8 cellular contexts compared by ENCODE assay signal in the genomic region with DNA sequence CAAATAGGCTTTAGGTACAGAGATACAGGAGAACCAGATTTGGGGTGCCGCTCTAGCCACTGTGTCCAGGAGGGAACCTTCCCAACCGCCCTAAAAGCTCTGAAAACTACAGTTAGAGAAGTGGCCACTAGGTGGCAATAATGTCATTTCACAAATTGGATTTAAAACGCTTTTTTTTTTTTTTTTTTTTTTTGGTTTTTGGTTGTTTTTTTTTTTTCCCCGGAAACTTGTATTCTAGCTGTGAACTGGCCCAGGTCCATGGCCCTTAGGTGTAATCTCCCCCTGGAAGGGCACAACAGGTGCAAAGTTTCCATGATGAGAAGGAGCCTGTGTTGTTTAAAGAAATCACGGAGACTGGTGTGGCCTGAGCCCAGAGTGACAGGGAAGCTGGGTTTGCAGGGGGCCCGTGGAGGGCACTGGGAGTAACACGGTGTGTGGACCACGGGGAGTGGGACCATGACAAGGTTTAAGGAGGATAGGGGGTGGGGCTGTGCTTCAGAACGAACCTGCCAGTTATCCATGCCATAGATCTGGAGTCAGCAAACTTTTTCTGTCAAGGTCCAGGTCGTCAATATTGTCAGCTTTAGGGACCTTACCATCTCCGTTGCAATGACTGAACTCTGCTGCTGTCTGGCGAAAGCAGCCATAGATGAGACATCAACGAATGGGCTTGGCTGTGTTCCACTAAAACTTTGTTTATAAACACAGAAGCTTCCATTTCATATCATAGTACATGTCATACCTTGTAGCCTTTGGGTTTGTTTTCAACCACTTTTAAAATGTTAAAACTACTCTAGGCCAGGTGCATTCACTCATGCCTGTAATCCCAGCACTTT. TPM values are rescaled to one million over a fixed set of nuclear protein-coding genes. Genes with fewer than 3 reads are reported as not detected.
DNase-seq lines count a peak whose midpoint lies in the region; ATAC-seq and TF ChIP-seq lines count a peak whose summit lies in the region.

No MANE protein-coding gene starts in this region.

- H3K9me3 ChIP-seq in parathyroid adenoma (ENCODE audit: control insufficient read depth, low read length) = no peaks in the 10 kb centered on the region

- H3K36me3 Mint-ChIP-seq in GM23338 (ENCODE audit: low read depth) = no peaks in the 10 kb centered on the region
- H3K36me3 Mint-ChIP-seq in activated CD8-positive, alpha-beta T cell treated with anti-CD3 and anti-CD28 coated beads for 36 hours (ENCODE audit: low read depth) = no peaks in the 10 kb centered on the region

- ATAC-seq in GM23338 (peak; percentile 93), HG03520 (IDR thresholded peaks at IDR 0.05; ENCODE audit: unreplicated experiment) (no peak)
- ATAC-seq in activated CD8-positive, alpha-beta T cell treated with anti-CD3 and anti-CD28 coated beads for 36 hours = peak; percentile 60

- TF ChIP-seq CTCF in GM23338 (conservative IDR thresholded peaks at IDR 0.05; ENCODE audit: low read depth in 2 of 2) = peak; percentile 61 to 62
- peak; percentile 77 for TF ChIP-seq CTCF in activated CD8-positive, alpha-beta T cell treated with anti-CD3 and anti-CD28 coated beads for 36 hours (IDR thresholded peaks at IDR 0.05)
- TF ChIP-seq CTCF in fibroblast of villous mesenchyme (IDR thresholded peaks at IDR 0.05; ENCODE audit: insufficient read depth, low read depth, low read length) = peak; percentile 68
- TF ChIP-seq CTCF in parathyroid adenoma (IDR thresholded peaks at IDR 0.05) = peak; percentile 81

- H3K4me1 Mint-ChIP-seq in GM23338 = no peaks in the 10 kb centered on the region
- peaks cover 4% of the 10 kb centered on the region for H3K4me1 Mint-ChIP-seq in activated CD8-positive, alpha-beta T cell treated with anti-CD3 and anti-CD28 coated beads for 36 hours (ENCODE audit: low read depth)

- no peaks in the 10 kb centered on the region for H4K20me1 ChIP-seq in GM23338 (replicated peaks; ENCODE audit: insufficient read depth)

- no peaks in the 10 kb centered on the region for H3F3A ChIP-seq in GM23338 (replicated peaks; ENCODE audit: low read depth)

- H3K4me1 ChIP-seq in GM23338 (ENCODE audit: insufficient read depth) = no peaks in the 10 kb centered on the region
- peaks cover 5% of the 10 kb centered on the region for H3K4me1 ChIP-seq in parathyroid adenoma

- peaks cover 5% of the 10 kb centered on the region for H3K27me3 Mint-ChIP-seq in GM23338 (ENCODE audit: insufficient read depth, low read depth, poor library complexity)
- H3K27me3 Mint-ChIP-seq in activated CD8-positive, alpha-beta T cell treated with anti-CD3 and anti-CD28 coated beads for 36 hours = peaks cover 8% of the 10 kb centered on the region

- H3K79me2 ChIP-seq in GM23338 (replicated peaks; ENCODE audit: insufficient read depth) (no peaks in the 10 kb centered on the region), parathyroid adenoma (no peaks in the 10 kb centered on the region)

- H3K9me2 ChIP-seq in GM23338 (ENCODE audit: insufficient read depth) = no peaks in the 10 kb centered on the region

- CTCF ChIA-PET in activated CD8-positive, alpha-beta T cell treated with anti-CD3 and anti-CD28 coated beads for 36 hours (lab: Charles Lee) = interaction anchor here (0.8 to 5.7 kb wide), 19 partner anchors 8 to 327 kb away, joined by 3 to 66 read pairs (median 4); partner anchors contain the start of genes AKAP8L and SYDE1

- peak; percentile 25 for DNase-seq in Ammon's horn (ENCODE audit: low spot score)
- peak; percentile 91 for DNase-seq in GM23338 (ENCODE audit: low spot score)
- peak; percentile 54 for DNase-seq in NCI-H460 (ENCODE audit: extremely low read depth, low read depth)
- DNase-seq in activated CD8-positive, alpha-beta T cell treated with anti-CD3 and anti-CD28 coated beads for 36 hours = peak; percentile 60
- DNase-seq in fibroblast of villous mesenchyme (ENCODE audit: low read depth) = peak; percentile 77
- no peak for DNase-seq in NCI-H187 treated with DMSO at 0.1 percent for 48 hours (lab: John Stamatoyannopoulos, UW)

- H3K4me2 ChIP-seq in GM23338 (no peak overlapping the region), parathyroid adenoma (ENCODE audit: low read length) (peak overlapping the region; percentile 65)

- no peaks in the 10 kb centered on the region for H3K36me3 ChIP-seq in GM23338 (ENCODE audit: insufficient read depth)
- H3K36me3 ChIP-seq in parathyroid adenoma (ENCODE audit: control insufficient read depth, insufficient read depth, low read length) = no peaks in the 10 kb centered on the region

- H3K9ac ChIP-seq in parathyroid adenoma = no peak overlapping the region

- H2AFZ ChIP-seq in GM23338 = peak overlapping the region; percentile 95
- H2AFZ ChIP-seq in parathyroid adenoma = peak overlapping the region; percentile 73

- no peak overlapping the region for H3K27ac Mint-ChIP-seq in GM23338
- no peak overlapping the region for H3K27ac Mint-ChIP-seq in activated CD8-positive, alpha-beta T cell treated with anti-CD3 and anti-CD28 coated beads for 36 hours

- intact Hi-C loops in activated CD8-positive, alpha-beta T cell treated with anti-CD3 and anti-CD28 coated beads for 36 hours (cut with micrococcal nuclease) = loop anchor here (1.0 kb wide), 1 partner anchor 58 kb away; no protein-coding TSS in a partner anchor

- H3K4me3 ChIP-seq in GM23338 = no peak overlapping the region
- no peak overlapping the region for H3K4me3 ChIP-seq in fibroblast of villous mesenchyme (ENCODE audit: low read depth, low read length)
- H3K4me3 ChIP-seq in parathyroid adenoma (ENCODE audit: low read depth, low read length) = no peak overlapping the region

- POLR2A ChIA-PET in activated CD8-positive, alpha-beta T cell treated with anti-CD3 and anti-CD28 coated beads for 36 hours (lab: Charles Lee) = interaction anchor here (0.6 kb wide), 1 partner anchor 86 kb away, joined by 3 read pairs; no protein-coding TSS in a partner anchor

- no peak overlapping the region for H3K27ac ChIP-seq in GM23338 (ENCODE audit: low read depth)
- peak overlapping the region; percentile 24 for H3K27ac ChIP-seq in parathyroid adenoma

- no peaks in the 10 kb centered on the region for H3K27me3 ChIP-seq in GM23338 (ENCODE audit: insufficient read depth)
- H3K27me3 ChIP-seq in parathyroid adenoma (ENCODE audit: control insufficient read depth, insufficient read depth, low read length) = no peaks in the 10 kb centered on the region

- H3K9me3 Mint-ChIP-seq in GM23338 = no peaks in the 10 kb centered on the region
- H3K9me3 Mint-ChIP-seq in activated CD8-positive, alpha-beta T cell treated with anti-CD3 and anti-CD28 coated beads for 36 hours = no peaks in the 10 kb centered on the region

- no peak overlapping the region; the same call in 2 of the 3 replicates for H3K4me3 Mint-ChIP-seq in GM23338
- H3K4me3 Mint-ChIP-seq in activated CD8-positive, alpha-beta T cell treated with anti-CD3 and anti-CD28 coated beads for 36 hours = no peak overlapping the region

TF ChIP-seq in GM23338, 12 proteins besides CTCF, POLR2A, EP300 and RAD21 (continues in another document):
- TF ChIP-seq ZNF114 (CRISPR knock-in tag; IDR thresholded peaks at IDR 0.05) = no peak
- TF ChIP-seq POLR2AphosphoS5 (IDR thresholded peaks at IDR 0.05; ENCODE audit: low read depth) = no peak
- no peak for TF ChIP-seq EZH2 (IDR thresholded peaks at IDR 0.05; ENCODE audit: low read depth, unreplicated experiment)
- no peak for TF ChIP-seq STAT1 (IDR thresholded peaks at IDR 0.05; ENCODE audit: unreplicated experiment)
- TF ChIP-seq JUNB (IDR thresholded peaks at IDR 0.05; ENCODE audit: unreplicated experiment) = no peak

RNA-seq across cellular contexts. Expression of gene OR1I1, which starts 10.1 kb away (rescaled TPM):
- not detected in 2 replicates for total RNA-seq in GM23338 (2014; rRNA removed; shearing (Covaris generic))
- polyA plus RNA-seq in GM23338 (2016; fragmentation: Nextera tagmentation; extraction: Ambion mirVana) = not detected in 2 replicates
- total RNA-seq in NCI-H460 (2014; rRNA removed; shearing (Covaris generic)) = not detected in 2 replicates
- polyA plus RNA-seq in NCI-H460 (2014; cell fraction: nucleus; rRNA removed) = not detected in 2 replicates
- total RNA-seq in activated CD8-positive, alpha-beta T cell treated with anti-CD3 and anti-CD28 coated beads for 36 hours = not detected
- total RNA-seq in fibroblast of villous mesenchyme = not detected in 2 replicates

RNA-seq across cellular contexts. Expression of gene SYDE1, which starts 15.1 kb away (rescaled TPM):
- 14.3 and 21.4 TPM in 2 replicates for total RNA-seq in GM23338 (2014; rRNA removed; shearing (Covaris generic))
- 3.4 and 4.1 TPM in 2 replicates for polyA plus RNA-seq in GM23338 (2016; fragmentation: Nextera tagmentation; extraction: Ambion mirVana)
- total RNA-seq in NCI-H460 (2014; rRNA removed; shearing (Covaris generic)) = 10.8 and 12.1 TPM in 2 replicates
- polyA plus RNA-seq in NCI-H460 (2014; cell fraction: nucleus; rRNA removed) = 14.9 and 44.5 TPM in 2 replicates
- 1 to 10 TPM; 1.1 to 1.8 TPM for total RNA-seq in activated CD8-positive, alpha-beta T cell treated with anti-CD3 and anti-CD28 coated beads for 36 hours
- total RNA-seq in fibroblast of villous mesenchyme = 51.0 and 61.2 TPM in 2 replicates

RNA-seq across cellular contexts. Expression of gene CASP14, which starts 42.9 kb away (rescaled TPM):
- total RNA-seq in GM23338 (2014; rRNA removed; shearing (Covaris generic)) = not detected in 2 replicates
- not detected in 2 replicates for polyA plus RNA-seq in GM23338 (2016; fragmentation: Nextera tagmentation; extraction: Ambion mirVana)
- total RNA-seq in NCI-H460 (2014; rRNA removed; shearing (Covaris generic)) = not detected in 2 replicates
- polyA plus RNA-seq in NCI-H460 (2014; cell fraction: nucleus; rRNA removed) = not detected in 2 replicates
- not detected for total RNA-seq in activated CD8-positive, alpha-beta T cell treated with anti-CD3 and anti-CD28 coated beads for 36 hours
- total RNA-seq in fibroblast of villous mesenchyme = not detected in 2 replicates
